Comparison of ENCODE assay signal across 10 cellular contexts in genomic region chr11:87173185-87174039, GRCh38.
DNase-seq lines count a peak whose midpoint lies in the region; ATAC-seq, FAIRE-seq and TF ChIP-seq lines count a peak whose summit lies in the region.
"Had no signal": no experiment of that assay in that cellular context is flagged by ENCODE, and none has a peak within 500 bp of the region (broad histone marks: within the 10 kb centered on the region; RNA-seq: fewer than 3 reads in every experiment).

No MANE protein-coding gene starts in this region.

- H3K9me3 ChIP-seq in endothelial cell of umbilical vein (replicated peaks; ENCODE audit: control insufficient read depth, insufficient read depth, low read length) = no peaks in the 10 kb centered on the region
- no peaks in the 10 kb centered on the region for H3K9me3 ChIP-seq in neural progenitor cell (ENCODE audit: low read depth)

- no peak overlapping the region for H3K4me3 Mint-ChIP-seq in neural progenitor cell
- H3K4me3 Mint-ChIP-seq: activated naive CD8-positive, alpha-beta T cell treated with anti-CD3 and anti-CD28 coated beads, Interleukin-2, amount 10 ng/mL, durations not matched to agents 7 days and 5 days had no signal

- no peaks in the 10 kb centered on the region for H3F3A ChIP-seq in neural progenitor cell (ENCODE audit: low read depth)

- peak overlapping the region; percentile 59 for H3K9ac ChIP-seq in endothelial cell of umbilical vein (replicated peaks; ENCODE audit: extremely low read depth, insufficient read depth, low read length)
- H3K9ac ChIP-seq in neural progenitor cell = no peak overlapping the region

- peaks cover 3% of the 10 kb centered on the region for H3K4me1 Mint-ChIP-seq in neural progenitor cell

- H3K27me3 ChIP-seq in endothelial cell of umbilical vein (ENCODE audit: control insufficient read depth in 2 of 2, insufficient read depth in 2 of 2, low read length in 2 of 2) (no peaks in the 10 kb centered on the region), neural progenitor cell (no peaks in the 10 kb centered on the region)

- dilution Hi-C loops in endothelial cell of umbilical vein (cut with MboI; ENCODE audit: extremely low pct_ligation_motif_present, low sequenced_read_pairs) = no loop called here

- H3K36me3 Mint-ChIP-seq in neural progenitor cell = peaks cover 13% of the 10 kb centered on the region

- H3K27me3 Mint-ChIP-seq in neural progenitor cell (ENCODE audit: insufficient read depth, low read depth) = peaks cover 2% of the 10 kb centered on the region
- H3K27me3 Mint-ChIP-seq: activated naive CD8-positive, alpha-beta T cell treated with anti-CD3 and anti-CD28 coated beads, Interleukin-2, amount 10 ng/mL, durations not matched to agents 7 days and 5 days had no signal

- peaks cover 3% of the 10 kb centered on the region for H4K20me1 ChIP-seq in endothelial cell of umbilical vein (replicated peaks; ENCODE audit: control insufficient read depth, extremely low read depth, insufficient read depth, low read length)
- no peaks in the 10 kb centered on the region for H4K20me1 ChIP-seq in neural progenitor cell (ENCODE audit: low read depth)

- H3K4me1 ChIP-seq in endothelial cell of umbilical vein (ENCODE audit: control insufficient read depth, extremely low read depth, insufficient read depth, low read length) (peaks cover 25% of the 10 kb centered on the region), neural progenitor cell (no peaks in the 10 kb centered on the region)

- H3K79me2 ChIP-seq in endothelial cell of umbilical vein (ENCODE audit: control insufficient read depth, insufficient read depth, low read length) (peaks cover 2% of the 10 kb centered on the region), neural progenitor cell (ENCODE audit: low read depth) (peaks cover 3% of the 10 kb centered on the region)

- CTCF ChIA-PET in endothelial cell of umbilical vein (lab: Charles Lee) = interaction anchor here (0.7 to 1.6 kb wide), 7 partner anchors 63 to 234 kb away, joined by 3 to 12 read pairs (median 3); no protein-coding TSS in a partner anchor

- no peak overlapping the region for H3K27ac Mint-ChIP-seq in neural progenitor cell
- H3K27ac Mint-ChIP-seq: activated naive CD8-positive, alpha-beta T cell treated with anti-CD3 and anti-CD28 coated beads, Interleukin-2, amount 10 ng/mL, durations not matched to agents 7 days and 5 days had no signal

- intact Hi-C loops in endothelial cell of umbilical vein (cut with micrococcal nuclease) = loop anchor here (1.0 to 5.0 kb wide), 6 partner anchors 25 to 236 kb away; partner anchors contain the start of gene FZD4

- no peaks in the 10 kb centered on the region for H3K9me1 ChIP-seq in endothelial cell of umbilical vein (replicated peaks; ENCODE audit: control insufficient read depth, extremely low read depth, insufficient read depth, low read length)

- TF ChIP-seq CTCF in endothelial cell of umbilical vein (IDR thresholded peaks at IDR 0.05; ENCODE audit: extremely low read depth in 1 of 2, insufficient read depth in 1 of 2, low read depth in 1 of 2, low read length in 2 of 2) = no peak
- no peak for TF ChIP-seq CTCF in retinal pigment epithelial cell (conservative IDR thresholded peaks at IDR 0.05; ENCODE audit: low read depth, low read length)
- TF ChIP-seq CTCF in neural progenitor cell (IDR thresholded peaks at IDR 0.05) = no peak

- ATAC-seq in GM18868 (IDR thresholded peaks at IDR 0.05; ENCODE audit: unreplicated experiment) (peak; percentile 69), GM18502 (IDR thresholded peaks at IDR 0.05; ENCODE audit: poor library complexity, unreplicated experiment) (no peak), GM19035 (IDR thresholded peaks at IDR 0.05; ENCODE audit: unreplicated experiment) (no peak)
- ATAC-seq: left ventricle myocardium superior had no signal

- H3K4me3 ChIP-seq in endothelial cell of umbilical vein (replicated peaks in 1 of 3; ENCODE audit: insufficient read depth in 1 of 3, low read depth in 1 of 3, low read length in 3 of 3) = no peak overlapping the region
- no peak overlapping the region for H3K4me3 ChIP-seq in retinal pigment epithelial cell (ENCODE audit: low read length)
- H3K4me3 ChIP-seq in neural progenitor cell = no peak overlapping the region

- H2AFZ ChIP-seq in endothelial cell of umbilical vein (ENCODE audit: low read depth, low read length) = no peak overlapping the region
- no peak overlapping the region for H2AFZ ChIP-seq in neural progenitor cell (replicated peaks)

- TSS peak; percentile 14 for BruUV-seq in endothelial cell of umbilical vein (replicated peaks; lab: Mats Ljungman, UMichigan)

- FAIRE-seq in endothelial cell of umbilical vein (lab: Jason Lieb, UNC) = peak; percentile 89

- peaks cover 22% of the 10 kb centered on the region for H3K9me3 Mint-ChIP-seq in neural progenitor cell

- no peak for TF ChIP-seq POLR2A in endothelial cell of umbilical vein (IDR thresholded peaks at IDR 0.05; ENCODE audit: low read depth, low read length)

- H3K27ac ChIP-seq in endothelial cell of umbilical vein (ENCODE audit: insufficient read depth, low read depth, low read length) (peak overlapping the region; percentile 70), neural progenitor cell (no peak overlapping the region)

- DNase-seq in NCI-H510A (lab: John Stamatoyannopoulos, UW) (peak; percentile 9), endothelial cell of umbilical vein (ENCODE audit: low read depth, low spot score) (peak; percentile 94), retinal pigment epithelial cell (ENCODE audit: low read depth) (peak; percentile 50), neural progenitor cell (ENCODE audit: low spot score) (no peak)
- DNase-seq in activated CD4-positive, alpha-beta T cell treated with anti-CD3 and anti-CD28 coated beads, Interleukin-2, amount 50 U/mL, for 4 hours = no peak
- DNase-seq: activated naive CD8-positive, alpha-beta T cell treated with anti-CD3 and anti-CD28 coated beads, Interleukin-2, amount 10 ng/mL, durations not matched to agents 7 days and 5 days; left ventricle myocardium superior had no signal

- POLR2A ChIA-PET in endothelial cell of umbilical vein (lab: Charles Lee) = no interaction called here

- no peaks in the 10 kb centered on the region for H3K36me3 ChIP-seq in endothelial cell of umbilical vein (ENCODE audit: control insufficient read depth in 2 of 2, extremely low read depth in 1 of 2, insufficient read depth in 2 of 2, low read length in 2 of 2)
- no peaks in the 10 kb centered on the region for H3K36me3 ChIP-seq in neural progenitor cell

- peak overlapping the region; percentile 72 for H3K4me2 ChIP-seq in endothelial cell of umbilical vein (ENCODE audit: insufficient read depth, low read length)
- H3K4me2 ChIP-seq in neural progenitor cell = no peak overlapping the region

TF ChIP-seq in endothelial cell of umbilical vein, 7 proteins besides CTCF, POLR2A, EP300 and RAD21:
- TF ChIP-seq MYC (IDR thresholded peaks at IDR 0.05; ENCODE audit: low read depth, low read length) (no peak), POLR2AphosphoS5 (IDR thresholded peaks at IDR 0.05; ENCODE audit: insufficient read depth, low read depth, low read length) (peak; percentile 81), MAX (IDR thresholded peaks at IDR 0.05; ENCODE audit: insufficient read depth, insufficient read length) (no peak), JUN (IDR thresholded peaks at IDR 0.05; ENCODE audit: borderline replicate concordance, insufficient read depth, insufficient read length, low read depth) (peak; percentile 96), GATA2 (IDR thresholded peaks at IDR 0.05; ENCODE audit: insufficient read depth, insufficient read length, low read depth, low read length) (peak; percentile 42), EZH2 (IDR thresholded peaks at IDR 0.05; ENCODE audit: borderline replicate concordance, low read depth, low read length, severe bottlenecking) (no peak), FOS (IDR thresholded peaks at IDR 0.05; ENCODE audit: borderline replicate concordance, insufficient read depth, low read length) (peak; percentile 61)

Comparison
In these comparisons a context has a peak if more than half of its experiments do, and no peak if none do; other contexts are left out.
1. DNase-seq: peak in NCI-H510A (single experiment), endothelial cell of umbilical vein (single experiment) and retinal pigment epithelial cell (single experiment); none in neural progenitor cell (single experiment) and activated CD4-positive, alpha-beta T cell treated with anti-CD3 and anti-CD28 coated beads, Interleukin-2, amount 50 U/mL, for 4 hours (0 of 2).